ENCODE assay signal across 23 cellular contexts in genomic region chr1:56897150-56898004, GRCh38. TPM values are rescaled to one million over a fixed set of nuclear protein-coding genes. Genes with fewer than 3 reads are reported as not detected.
A peak's percentile ranks its signal among the peaks of the same experiment; 100 is the strongest.
DNase-seq lines count a peak whose midpoint lies in the region; ATAC-seq and TF ChIP-seq lines count a peak whose summit lies in the region.
"Had no signal": no experiment of that assay in that cellular context is flagged by ENCODE, and none has a peak within 500 bp of the region (broad histone marks: within the 10 kb centered on the region; RNA-seq: fewer than 3 reads in every experiment).

No MANE protein-coding gene starts in this region.

- H3K27ac ChIP-seq in left lung (no peak overlapping the region), vagina (no peak overlapping the region), uterus (no peak overlapping the region)
- H3K27ac ChIP-seq: 22Rv1, parathyroid adenoma, sigmoid colon, suprapubic skin had no signal

- H3K36me3 ChIP-seq in left lung, result no peaks in the 10 kb centered on the region
- H3K36me3 ChIP-seq in vagina, result no peaks in the 10 kb centered on the region
- no peaks in the 10 kb centered on the region for H3K36me3 ChIP-seq in uterus
- H3K36me3 ChIP-seq: sigmoid colon, suprapubic skin had no signal

- ATAC-seq in left lung, result peak; percentile 51
- ATAC-seq: HCT116, natural killer cell had no signal

- no peak for TF ChIP-seq POLR2A in vagina (IDR thresholded peaks at IDR 0.05)
- no peak for TF ChIP-seq POLR2A in uterus (IDR thresholded peaks at IDR 0.05)

- H3K27me3 ChIP-seq in left lung (no peaks in the 10 kb centered on the region), vagina (no peaks in the 10 kb centered on the region), uterus (no peaks in the 10 kb centered on the region)
- H3K27me3 ChIP-seq: sigmoid colon, suprapubic skin had no signal

- TF ChIP-seq CTCF in fibroblast of mammary gland (conservative IDR thresholded peaks at IDR 0.05; ENCODE audit: control insufficient read depth, insufficient read depth, low read depth, low read length) (no peak), left lung (IDR thresholded peaks at IDR 0.05) (no peak), vagina (IDR thresholded peaks at IDR 0.05) (no peak), uterus (IDR thresholded peaks at IDR 0.05) (no peak)

- intact Hi-C loops in left lung (cut with DNase I), result no loop called here
- intact Hi-C loops in vagina (cut with DNase I), result no loop called here
- intact Hi-C loops in uterus (cut with DNase I; ENCODE audit: low total_unique reads), result no loop called here

- no peaks in the 10 kb centered on the region for H3K4me1 ChIP-seq in left lung
- H3K4me1 ChIP-seq in vagina, result no peaks in the 10 kb centered on the region
- no peaks in the 10 kb centered on the region for H3K4me1 ChIP-seq in uterus
- H3K4me1 ChIP-seq: parathyroid adenoma, sigmoid colon, suprapubic skin had no signal

- DNase-seq in DMS153 (lab: John Stamatoyannopoulos, UW) (peak; percentile 15), DMS153 treated with DMSO at 0.1 percent for 48 hours (lab: John Stamatoyannopoulos, UW; ENCODE audit: unreplicated experiment) (no peak), fibroblast of mammary gland (ENCODE audit: low read depth) (peak; percentile 79), left lung (no peak), stromal cell of bone marrow (ENCODE audit: low read depth) (peak; percentile 57), vagina (ENCODE audit: extremely low spot score in 2 of 2) (no peak), epidermal melanocyte (ENCODE audit: insufficient read length, low spot score) (no peak), uterus (no peak)
- DNase-seq: activated B cell treated with CpG ODN at 0.5 μM for 24 hours; activated CD4-positive, alpha-beta memory T cell treated with anti-CD3 and anti-CD28 coated beads for 36 hours; activated effector memory CD4-positive, alpha-beta T cell treated with Interleukin-2 at 50 U/mL for 16 hours; DND-41; hypothalamus; KBM-7; natural killer cell; NCI-H774; sigmoid colon; T1000 had no signal

- H3K4me3 ChIP-seq in fibroblast of mammary gland (ENCODE audit: control insufficient read depth, low read depth, low read length) (no peak overlapping the region), left lung (no peak overlapping the region), vagina (no peak overlapping the region), uterus (no peak overlapping the region)
- H3K4me3 ChIP-seq: sigmoid colon, suprapubic skin had no signal

- no peaks in the 10 kb centered on the region for H3K9me3 ChIP-seq in left lung
- no peaks in the 10 kb centered on the region for H3K9me3 ChIP-seq in vagina
- no peaks in the 10 kb centered on the region for H3K9me3 ChIP-seq in uterus
- H3K9me3 ChIP-seq: sigmoid colon, suprapubic skin had no signal

RNA-seq across cellular contexts. Expression of gene C8A, which starts 42.8 kb away (rescaled TPM):
- total RNA-seq in left lung, result not detected
- not detected for total RNA-seq in vagina
- not detected for total RNA-seq in uterus
- total RNA-seq: activated B cell treated with CpG ODN at 0.5 μM for 24 hours; activated CD4-positive, alpha-beta memory T cell treated with anti-CD3 and anti-CD28 coated beads for 36 hours; frontal cortex; natural killer cell; sigmoid colon had no signal

Comparison
In these comparisons a context has a peak if more than half of its experiments do, and no peak if none do; other contexts are left out.
1. DNase-seq: peak in DMS153 (single experiment), fibroblast of mammary gland (single experiment) and stromal cell of bone marrow (single experiment); none in DMS153 treated with DMSO at 0.1 percent for 48 hours (single experiment), left lung (0 of 2), vagina (0 of 2), epidermal melanocyte (single experiment) and uterus (0 of 2).